ENCODE assay signal across 19 cellular contexts in the genomic region with DNA sequence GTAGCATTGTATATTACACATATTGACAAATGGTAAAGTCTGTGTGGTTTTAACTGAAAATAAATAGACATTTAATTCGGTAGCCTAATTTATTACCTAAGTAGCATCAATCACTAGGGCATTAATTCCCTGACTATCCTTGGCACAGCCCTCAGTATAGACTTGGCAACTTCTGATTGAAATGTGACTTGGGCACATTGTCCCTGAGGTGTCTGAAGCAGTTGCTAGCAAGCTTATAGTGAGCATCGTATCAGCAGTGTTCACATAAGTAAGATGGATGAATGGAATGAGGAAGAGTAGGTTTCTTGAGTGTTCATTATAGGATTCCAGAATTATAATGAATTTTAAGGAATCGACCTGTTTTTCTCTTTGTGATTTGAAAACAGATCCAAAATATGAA. TPM values are rescaled to one million over a fixed set of nuclear protein-coding genes. Genes with fewer than 3 reads are reported as not detected.
DNase-seq lines count a peak whose midpoint lies in the region; ATAC-seq, FAIRE-seq and TF ChIP-seq lines count a peak whose summit lies in the region.
"Had no signal": no experiment of that assay in that cellular context is flagged by ENCODE, and none has a peak within 500 bp of the region (broad histone marks: within the 10 kb centered on the region; RNA-seq: fewer than 3 reads in every experiment).

No MANE protein-coding gene starts in this region.

- ATAC-seq in GM12878 (peak; percentile 52; the same call in 2 of the 3 replicates), HG03432 (IDR thresholded peaks at IDR 0.05; ENCODE audit: unreplicated experiment) (no peak)
- ATAC-seq: SK-N-SH treated with all-trans-retinoic acid at 6 μM for 48 hours had no signal

- SMC1A ChIA-PET in GM12878 (lab: Charles Lee; ENCODE audit: uncharacterized antibody, unreplicated experiment), result interaction anchor here (0.6 to 1.7 kb wide), 5 partner anchors 9 to 146 kb away, joined by 3 to 5 read pairs (median 3); no protein-coding TSS in a partner anchor

- TF ChIP-seq CTCF in GM12878 (IDR thresholded peaks at IDR 0.05 in 2 of 3, conservative IDR thresholded peaks at IDR 0.05 in 1 of 3; ENCODE audit: control insufficient read depth in 2 of 3, extremely low read depth in 1 of 3, insufficient read depth in 1 of 3, low read depth in 3 of 3, low read length in 3 of 3), result no peak
- TF ChIP-seq CTCF in mesothelial cell of epicardium (IDR thresholded peaks at IDR 0.05; ENCODE audit: unreplicated experiment), result no peak
- TF ChIP-seq CTCF in A673 (conservative IDR thresholded peaks at IDR 0.05; ENCODE audit: low read depth, low read length), result no peak

- peaks cover 48% of the 10 kb centered on the region for H3K4me1 Mint-ChIP-seq in mesothelial cell of epicardium

- RAD21 ChIA-PET in GM12878 (lab: Charles Lee; ENCODE audit: unreplicated experiment), result interaction anchor here (1.3 kb wide), 1 partner anchor 24 kb away, joined by 3 read pairs; no protein-coding TSS in a partner anchor

- peak overlapping the region; percentile 49 for H3K27ac Mint-ChIP-seq in mesothelial cell of epicardium
- H3K27ac Mint-ChIP-seq: CD4-positive, alpha-beta T cell had no signal

- TF ChIP-seq RAD21 in GM12878 (IDR thresholded peaks at IDR 0.05; ENCODE audit: insufficient read depth, low read depth, low read length), result no peak

- H2AFZ ChIP-seq in GM12878 (ENCODE audit: control insufficient read depth, low read depth, low read length), result no peak overlapping the region

- POLR2A ChIA-PET in GM12878 (lab: Charles Lee), result no interaction called here
- POLR2A ChIA-PET in A673 (lab: Charles Lee; ENCODE audit: low non-redundant PET), result no interaction called here

- H3K4me3 Mint-ChIP-seq in mesothelial cell of epicardium, result no peak overlapping the region
- H3K4me3 Mint-ChIP-seq: CD4-positive, alpha-beta T cell had no signal

- WGBS in GM12878 (ENCODE audit: insufficient coverage, insufficient replicate concordance, low lambda C conversion rate, missing lambda C conversion rate), result 0% methylated on average over 3 of the region's 3 CpGs

- no peak overlapping the region for H3K9ac ChIP-seq in GM12878 (ENCODE audit: control insufficient read depth, insufficient read depth, low read length)
- H3K9ac ChIP-seq: KMS-11 had no signal

- intact Hi-C loops in GM12878 (cut with micrococcal nuclease; ENCODE audit: unreplicated experiment) (no loop called here), A673 (cut with micrococcal nuclease; ENCODE audit: unreplicated experiment) (no loop called here)

- H3K79me2 ChIP-seq in GM12878 (ENCODE audit: control insufficient read depth, insufficient read depth, low read length), result no peaks in the 10 kb centered on the region

- no peak overlapping the region for H3K4me3 ChIP-seq in GM12878
- no peak overlapping the region for H3K4me3 ChIP-seq in A673 (ENCODE audit: low read depth, low read length, poor library complexity, severe bottlenecking)

- FAIRE-seq in GM12878 (lab: Jason Lieb, UNC) (no peak), HTR-8/SVneo (lab: Jason Lieb, UNC) (no peak)
- FAIRE-seq: H54 had no signal

- no peak overlapping the region for H3K27ac ChIP-seq in GM12878 (ENCODE audit: control insufficient read depth, insufficient read depth)
- no peak overlapping the region for H3K27ac ChIP-seq in A673 (ENCODE audit: low read depth, low read length, poor library complexity, severe bottlenecking)
- H3K27ac ChIP-seq: KMS-11 had no signal

- no peaks in the 10 kb centered on the region for H3K9me3 Mint-ChIP-seq in mesothelial cell of epicardium

- TF ChIP-seq POLR2A in GM12878 (IDR thresholded peaks at IDR 0.05; ENCODE audit: low read depth, low read length), result no peak

- H3K27me3 Mint-ChIP-seq in mesothelial cell of epicardium (ENCODE audit: low read depth), result no peaks in the 10 kb centered on the region
- H3K27me3 Mint-ChIP-seq: CD4-positive, alpha-beta T cell had no signal

- H4K20me1 ChIP-seq in GM12878 (ENCODE audit: control insufficient read depth, insufficient read depth), result no peaks in the 10 kb centered on the region

- DNase-seq in NCI-H82 (lab: John Stamatoyannopoulos, UW) (peak; percentile 2), NCI-H82 treated with DMSO at 0.1 percent for 48 hours (lab: John Stamatoyannopoulos, UW; ENCODE audit: unreplicated experiment) (no peak), GM12878 (ENCODE audit: low read depth, low spot score) (no peak), mesothelial cell of epicardium (ENCODE audit: low spot score in 2 of 2, unreplicated experiment in 2 of 2) (no peak), A673 (ENCODE audit: low spot score) (no peak), HTR-8/SVneo (ENCODE audit: insufficient read length, low spot score) (no peak), NCI-H187 treated with DMSO at 0.1 percent for 48 hours (lab: John Stamatoyannopoulos, UW) (no peak)
- DNase-seq: 8988T; CD4-positive, alpha-beta T cell; DMS79 treated with DMSO at 0.1 percent for 48 hours; NCI-H1417 treated with DMSO at 0.1 percent for 48 hours; NCI-H2029 treated with DMSO at 0.1 percent for 48 hours; NCI-H2171; RPMI8226; SIG-M5 had no signal

- H3K9me3 ChIP-seq in GM12878 (replicated peaks; ENCODE audit: control insufficient read depth, insufficient read depth, low read length) (no peaks in the 10 kb centered on the region), A673 (ENCODE audit: low read depth, low read length, poor library complexity, severe bottlenecking) (no peaks in the 10 kb centered on the region)

- no peaks in the 10 kb centered on the region for H3K27me3 ChIP-seq in GM12878 (replicated peaks in 1 of 2; ENCODE audit: control insufficient read depth in 2 of 2, insufficient read depth in 2 of 2, low read length in 1 of 2)
- no peaks in the 10 kb centered on the region for H3K27me3 ChIP-seq in A673 (replicated peaks; ENCODE audit: insufficient read depth, low read depth, low read length, poor library complexity)

- H3K36me3 ChIP-seq in GM12878 (ENCODE audit: control insufficient read depth in 2 of 2, insufficient read depth in 2 of 2, low read length in 1 of 2) (no peaks in the 10 kb centered on the region), A673 (ENCODE audit: insufficient read depth, low read length, poor library complexity, severe bottlenecking) (no peaks in the 10 kb centered on the region)

- TF ChIP-seq EP300 in GM12878 (IDR thresholded peaks at IDR 0.05; ENCODE audit: borderline replicate concordance in 1 of 2, control insufficient read depth in 1 of 2, low read depth in 2 of 2, low read length in 2 of 2), result no peak

- no peak overlapping the region for H3K4me2 ChIP-seq in GM12878 (ENCODE audit: control insufficient read depth, insufficient read depth)
- H3K4me2 ChIP-seq: KMS-11 had no signal

- BruUV-seq in GM12878 (replicated peaks; lab: Mats Ljungman, UMichigan) (no TSS peak), A673 (replicated peaks; lab: Mats Ljungman, UMichigan) (no TSS peak)

- no peaks in the 10 kb centered on the region for H3K36me3 Mint-ChIP-seq in mesothelial cell of epicardium

- no peaks in the 10 kb centered on the region for H3K4me1 ChIP-seq in GM12878 (ENCODE audit: control insufficient read depth, insufficient read depth, low read length)
- no peaks in the 10 kb centered on the region for H3K4me1 ChIP-seq in A673 (ENCODE audit: insufficient read depth, low read length, poor library complexity, severe bottlenecking)

- CTCF ChIA-PET in GM12878 (lab: Yijun Ruan, JAX), result interaction anchor here (1.0 to 1.2 kb wide), 3 partner anchors 10 to 28 kb away, joined by 3 to 5 read pairs (median 4); no protein-coding TSS in a partner anchor
- CTCF ChIA-PET in A673 (lab: Charles Lee), result no interaction called here

- in situ Hi-C loops in GM12878 (cut with MboI), result no loop called here

TF ChIP-seq in GM12878, 131 proteins besides CTCF, POLR2A, EP300 and RAD21 (continues in another document):
- TF ChIP-seq ZNF622 (IDR thresholded peaks at IDR 0.05), result no peak
- TF ChIP-seq NRF1 (conservative IDR thresholded peaks at IDR 0.05; ENCODE audit: low read depth, low read length), result no peak

RNA-seq across cellular contexts. Expression of a gene that starts 16.1 kb away (rescaled TPM):
- total RNA-seq in GM12878 (2013; cell fraction: nucleolus; rRNA removed), result 1.7 and 3.1 TPM in 2 replicates
- total RNA-seq in GM12878 (2014; rRNA removed) (0.38 and 0.68 TPM in 2 replicates), GM12878 (2014; rRNA removed; fragmentation: Illumina TruSeq; extraction: Trizol) (0.92 and 0.98 TPM in 2 replicates), GM12878 (2021) (0.58 and 0.80 TPM in 2 replicates), mesothelial cell of epicardium (31.2 to 33.9 TPM (median 32.7 TPM) in 3 replicates), A673 (2021) (0.60 and 0.96 TPM in 2 replicates)
- not detected for polyA plus RNA-seq in GM12878 (2011; ENCODE audit: low read depth)
- polyA plus RNA-seq in GM12878 (2011; rRNA removed) (3.7 and 4.3 TPM in 2 replicates), GM12878 (2014; fragmentation: Illumina TruSeq; extraction: Trizol) (0.47 and 1.6 TPM in 2 replicates), GM12878 (2014; fragmentation: Nextera tagmentation; extraction: Ambion mirVana) (under 1 TPM; 0.19 to 0.20 TPM), GM12878 (2014; rRNA removed) (0.79 and 0.93 TPM in 2 replicates), GM12878 (2016; fragmentation: Nextera tagmentation; extraction: Ambion mirVana) (under 1 TPM; 0.20 to 0.71 TPM)
- polyA plus RNA-seq in GM12878 (2011; cell fraction: cytosol; rRNA removed), result 2.2 TPM in 2 replicates
- polyA plus RNA-seq in GM12878 (2011; cell fraction: nucleus; rRNA removed), result 2.8 and 3.5 TPM in 2 replicates
- not detected in 2 replicates for polyA plus RNA-seq in GM12878 (2012)
- 3.5 and 4.3 TPM in 2 replicates for polyA minus RNA-seq in GM12878 (2011; rRNA and poly(A)+ RNA removed)
- polyA minus RNA-seq in GM12878 (2011; cell fraction: cytosol; rRNA and poly(A)+ RNA removed), result 1.7 and 2.5 TPM in 2 replicates
- polyA minus RNA-seq in GM12878 (2011; cell fraction: nucleus; rRNA and poly(A)+ RNA removed), result 3.0 and 4.7 TPM in 2 replicates
- total RNA-seq: CD4-positive, alpha-beta T cell had no signal
